8 cellular contexts compared by ENCODE assay signal in the genomic region with DNA sequence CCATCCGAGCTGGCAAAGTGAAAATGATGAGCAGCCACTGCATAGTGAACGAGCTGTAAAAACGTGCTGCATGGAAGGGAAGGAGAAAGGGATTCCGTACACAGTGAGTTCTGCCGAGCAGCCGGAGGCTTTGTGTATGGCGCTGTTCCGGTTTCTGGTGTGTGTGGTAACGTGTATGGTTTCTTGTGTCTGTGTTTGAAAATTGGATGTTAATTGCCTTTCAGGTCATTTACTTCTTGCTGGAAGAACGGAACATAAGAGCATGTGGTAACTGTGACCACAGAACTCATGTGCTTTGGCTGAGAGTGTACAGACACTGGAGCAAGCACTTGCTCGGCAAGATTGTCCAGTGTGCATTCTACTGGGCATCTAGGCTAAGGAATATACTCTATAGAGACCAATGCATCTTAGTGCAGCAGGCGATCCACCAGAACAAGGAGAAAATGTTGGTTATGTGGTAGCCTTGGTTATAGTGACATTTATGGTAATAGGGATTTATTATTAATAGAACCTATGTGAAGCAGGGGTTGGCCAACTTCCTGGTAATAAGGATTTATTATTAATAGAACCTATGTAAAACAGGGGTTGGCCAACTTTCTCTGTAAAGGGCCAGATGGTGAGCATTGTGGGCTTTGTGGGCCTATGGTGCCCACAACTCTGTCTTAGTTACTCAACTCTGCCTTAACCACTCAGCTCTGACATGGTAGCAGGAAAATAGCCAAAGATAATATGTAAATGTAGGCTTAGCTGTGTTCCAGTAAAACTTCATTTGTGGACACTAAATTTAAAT. TPM values are rescaled to one million over a fixed set of nuclear protein-coding genes. Genes with fewer than 3 reads are reported as not detected.
A peak's percentile ranks its signal among the peaks of the same experiment; 100 is the strongest.
DNase-seq lines count a peak whose midpoint lies in the region; ATAC-seq and TF ChIP-seq lines count a peak whose summit lies in the region.

No MANE protein-coding gene starts in this region.

- H3K36me3 Mint-ChIP-seq in activated naive CD8-positive, alpha-beta T cell treated with anti-CD3 and anti-CD28 coated beads, Interleukin-2, amount 50 U/mL, for 24 hours (ENCODE audit: low read depth): peaks cover 11% of the 10 kb centered on the region

- TF ChIP-seq CTCF in GM12865 (IDR thresholded peaks at IDR 0.05; ENCODE audit: insufficient read depth, low read depth, low read length, missing control alignments) (peak; percentile 4), omental fat pad (IDR thresholded peaks at IDR 0.05) (no peak)

- DNase-seq in GM12865 (ENCODE audit: low read depth) (peak; percentile 82), iPS-NIHi7 (ENCODE audit: extremely low spot score) (no peak), omental fat pad (ENCODE audit: low spot score) (no peak), kidney glomerular epithelial cell (lab: John Stamatoyannopoulos, UW) (no peak), NCI-H1048 (lab: John Stamatoyannopoulos, UW) (no peak)
- DNase-seq in activated naive CD8-positive, alpha-beta T cell treated with anti-CD3 and anti-CD28 coated beads, Interleukin-2, amount 50 U/mL, for 24 hours: no peak

- no peaks in the 10 kb centered on the region for H3K27me3 Mint-ChIP-seq in activated naive CD8-positive, alpha-beta T cell treated with anti-CD3 and anti-CD28 coated beads, Interleukin-2, amount 50 U/mL, for 24 hours

- no peaks in the 10 kb centered on the region for H3K9me3 Mint-ChIP-seq in activated naive CD8-positive, alpha-beta T cell treated with anti-CD3 and anti-CD28 coated beads, Interleukin-2, amount 50 U/mL, for 24 hours

- H3K4me3 Mint-ChIP-seq in activated naive CD8-positive, alpha-beta T cell treated with anti-CD3 and anti-CD28 coated beads, Interleukin-2, amount 50 U/mL, for 24 hours: no peak overlapping the region

- H3K4me1 Mint-ChIP-seq in activated naive CD8-positive, alpha-beta T cell treated with anti-CD3 and anti-CD28 coated beads, Interleukin-2, amount 50 U/mL, for 24 hours: peaks cover 58% of the 10 kb centered on the region

- ATAC-seq in GM21390 (IDR thresholded peaks at IDR 0.05; ENCODE audit: unreplicated experiment) (peak; percentile 59), HG03439 (IDR thresholded peaks at IDR 0.05; ENCODE audit: unreplicated experiment) (peak; percentile 62), omental fat pad (ENCODE audit: low FRiP score) (no peak)
- peak; percentile 47 for ATAC-seq in activated naive CD8-positive, alpha-beta T cell treated with anti-CD3 and anti-CD28 coated beads, Interleukin-2, amount 50 U/mL, for 24 hours

- peak overlapping the region; percentile 39 for H3K4me3 ChIP-seq in GM12865 (ENCODE audit: low read depth, low read length)

- H3K27ac Mint-ChIP-seq in activated naive CD8-positive, alpha-beta T cell treated with anti-CD3 and anti-CD28 coated beads, Interleukin-2, amount 50 U/mL, for 24 hours: peak overlapping the region; percentile 53

RNA-seq across cellular contexts. Expression of gene GRAMD1B, which starts 49.2 kb away (rescaled TPM):
- 1 to 10 TPM; 2.1 to 8.5 (median 7.0) TPM for total RNA-seq in omental fat pad
